8 cellular contexts compared by ENCODE assay signal in genomic region chr7:76461463-76462101, GRCh38. TPM values are rescaled to one million over a fixed set of nuclear protein-coding genes. Genes with fewer than 3 reads are reported as not detected.
A peak's percentile ranks its signal among the peaks of the same experiment; 100 is the strongest.
DNase-seq lines count a peak whose midpoint lies in the region; ATAC-seq and TF ChIP-seq lines count a peak whose summit lies in the region.
"Not testable (repeated sequence)": the region's sequence is repeated elsewhere in the genome, so short reads cannot be mapped to it uniquely, and the experiment has no call there.

DTX2 (plus strand) TSS chr7:76461709; CDS start chr7:76480510, 18,801 bp downstream.

- H3K36me3 ChIP-seq in ES-I3 (ENCODE audit: insufficient read depth, low read length), result not testable (repeated sequence)

- H3K4me1 ChIP-seq in ES-I3 (ENCODE audit: insufficient read depth, low read length), result not testable (repeated sequence)

- not testable (repeated sequence) for H3K4me1 Mint-ChIP-seq in activated naive CD4-positive, alpha-beta T cell treated with anti-CD3 and anti-CD28 coated beads, Interleukin-2, amount 10 ng/mL, durations not matched to agents 7 days and 5 days; natural killer cell
- peaks cover 5 to 10% of the 10 kb centered on the region in 2 donors for H3K4me1 Mint-ChIP-seq in stimulated activated naive B cell treated with anti-CD40 and anti-IgM and Interleukin-4, amounts not matched to agents 10 μg/mL and 1 μg/mL and 100 μg/mL, for 72 hours

- peak; percentile 96 for ATAC-seq in GM21528 (IDR thresholded peaks at IDR 0.05; ENCODE audit: low FRiP score, unreplicated experiment)
- peak; percentile 98 for ATAC-seq in HG03342 (IDR thresholded peaks at IDR 0.05; ENCODE audit: unreplicated experiment)
- ATAC-seq in natural killer cell, result peak; percentile 97 to 98 (median 98)
- ATAC-seq in stimulated activated naive B cell treated with anti-CD40 and anti-IgM and Interleukin-4, amounts not matched to agents 10 μg/mL and 1 μg/mL and 100 μg/mL, for 72 hours (replicated peaks), result peak; percentile 97 to 98

- H3K27me3 Mint-ChIP-seq in activated naive CD4-positive, alpha-beta T cell treated with anti-CD3 and anti-CD28 coated beads, Interleukin-2, amount 10 ng/mL, durations not matched to agents 7 days and 5 days; natural killer cell (ENCODE audit: low read depth in 2 of 2); stimulated activated naive B cell treated with anti-CD40 and anti-IgM and Interleukin-4, amounts not matched to agents 10 μg/mL and 1 μg/mL and 100 μg/mL, for 72 hours: not testable (repeated sequence)

- not testable (repeated sequence) for H3K9me3 ChIP-seq in ES-I3 (ENCODE audit: control insufficient read depth, insufficient read depth, low read length)

- H3K36me3 Mint-ChIP-seq in activated naive CD4-positive, alpha-beta T cell treated with anti-CD3 and anti-CD28 coated beads, Interleukin-2, amount 10 ng/mL, durations not matched to agents 7 days and 5 days; natural killer cell; stimulated activated naive B cell treated with anti-CD40 and anti-IgM and Interleukin-4, amounts not matched to agents 10 μg/mL and 1 μg/mL and 100 μg/mL, for 72 hours: not testable (repeated sequence)

- not testable (repeated sequence) for TF ChIP-seq CTCF in fibroblast of villous mesenchyme (IDR thresholded peaks at IDR 0.05; ENCODE audit: insufficient read depth, low read depth, low read length); natural killer cell (IDR thresholded peaks at IDR 0.05)

- H3K4me3 Mint-ChIP-seq in activated naive CD4-positive, alpha-beta T cell treated with anti-CD3 and anti-CD28 coated beads, Interleukin-2, amount 10 ng/mL, durations not matched to agents 7 days and 5 days, result peak within 1 kb of the TSS; percentile 62
- H3K4me3 Mint-ChIP-seq in natural killer cell, result peak within 1 kb of the TSS; percentile 72
- peak within 1 kb of the TSS; percentile 79 to 82 for H3K4me3 Mint-ChIP-seq in stimulated activated naive B cell treated with anti-CD40 and anti-IgM and Interleukin-4, amounts not matched to agents 10 μg/mL and 1 μg/mL and 100 μg/mL, for 72 hours

- not testable (repeated sequence) for H3K9me3 Mint-ChIP-seq in activated naive CD4-positive, alpha-beta T cell treated with anti-CD3 and anti-CD28 coated beads, Interleukin-2, amount 10 ng/mL, durations not matched to agents 7 days and 5 days; natural killer cell; stimulated activated naive B cell treated with anti-CD40 and anti-IgM and Interleukin-4, amounts not matched to agents 10 μg/mL and 1 μg/mL and 100 μg/mL, for 72 hours

- peak within 1 kb of the TSS; percentile 48 for H3K4me3 ChIP-seq in fibroblast of villous mesenchyme (ENCODE audit: low read depth, low read length)

- CTCF ChIA-PET in activated naive CD4-positive, alpha-beta T cell treated with anti-CD3 and anti-CD28 coated beads, Interleukin-2, amount 10 ng/mL, durations not matched to agents 7 days and 5 days (lab: Charles Lee), result not testable (repeated sequence)

- not testable (repeated sequence) for H3K27ac Mint-ChIP-seq in activated naive CD4-positive, alpha-beta T cell treated with anti-CD3 and anti-CD28 coated beads, Interleukin-2, amount 10 ng/mL, durations not matched to agents 7 days and 5 days; natural killer cell
- H3K27ac Mint-ChIP-seq in stimulated activated naive B cell treated with anti-CD40 and anti-IgM and Interleukin-4, amounts not matched to agents 10 μg/mL and 1 μg/mL and 100 μg/mL, for 72 hours, result peak within 1 kb of the TSS; percentile 71

- H3K9ac ChIP-seq in ES-I3 (ENCODE audit: low read depth, low read length), result peak within 1 kb of the TSS; percentile 40; the same call in 1 of the 2 replicates

- intact Hi-C loops in T-helper 1 cell treated with Interleukin-12 subunit alpha and Interleukin-12 subunit beta and Interleukin-4 antibody, amounts not matched to agents 30 ng/mL and 1 ng/mL, for 36 hours (cut with micrococcal nuclease); natural killer cell (cut with micrococcal nuclease): not testable (repeated sequence)

- DNase-seq in activated naive CD4-positive, alpha-beta T cell treated with anti-CD3 and anti-CD28 coated beads, Interleukin-2, amount 10 ng/mL, durations not matched to agents 7 days and 5 days, result peak; percentile 64
- not testable (repeated sequence) for DNase-seq in fibroblast of villous mesenchyme (ENCODE audit: low read depth)
- peak; percentile 55 for DNase-seq in natural killer cell
- peak; percentile 52 for DNase-seq in stimulated activated naive B cell treated with anti-CD40 and anti-IgM and Interleukin-4, amounts not matched to agents 10 μg/mL and 1 μg/mL and 100 μg/mL, for 72 hours

RNA-seq across cellular contexts. Expression of gene DTX2, which starts in this region (rescaled TPM):
- 36.7 and 40.0 TPM in 2 replicates for total RNA-seq in T-helper 1 cell treated with Interleukin-12 subunit alpha and Interleukin-12 subunit beta and Interleukin-4 antibody, amounts not matched to agents 30 ng/mL and 1 ng/mL, for 36 hours
- 5.2 and 6.1 TPM in 2 replicates for total RNA-seq in fibroblast of villous mesenchyme
- 10 to 100 TPM; 32.3 to 48.3 (median 40.5) TPM for total RNA-seq in natural killer cell
